Comparison of ENCODE assay signal across 11 cellular contexts in the genomic region with DNA sequence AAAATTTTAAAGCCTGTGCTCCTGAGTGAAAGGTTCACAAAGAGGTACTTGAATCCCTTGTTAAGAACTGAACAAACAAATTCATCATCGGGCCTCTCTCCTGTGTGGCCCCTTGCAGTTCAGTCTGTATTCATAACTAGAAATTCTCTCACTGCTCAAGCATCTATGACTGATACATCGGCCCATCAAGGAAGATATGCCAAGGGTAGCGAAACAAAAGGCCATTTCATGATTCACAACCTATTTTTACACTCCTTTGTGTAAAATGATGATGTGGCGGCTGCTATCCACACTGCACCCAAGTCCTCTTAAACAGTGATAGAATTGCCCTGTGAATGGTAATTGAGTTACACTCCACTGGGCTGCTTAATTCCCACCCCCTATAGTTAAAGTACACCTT.
A peak's percentile ranks its signal among the peaks of the same experiment; 100 is the strongest.
DNase-seq lines count a peak whose midpoint lies in the region; ATAC-seq and TF ChIP-seq lines count a peak whose summit lies in the region.
"Had no signal": no experiment of that assay in that cellular context is flagged by ENCODE, and none has a peak within 500 bp of the region (broad histone marks: within the 10 kb centered on the region; RNA-seq: fewer than 3 reads in every experiment).

No MANE protein-coding gene starts in this region.

- WGBS in psoas muscle, 3 donors = 33 to 35% (median 34%) methylated on average over 4 of the region's 4 CpGs
- WGBS in aorta, 2 donors = 30 to 42% methylated on average over 4 of the region's 4 CpGs
- WGBS in sigmoid colon, 2 donors = 74 to 78% methylated on average over 4 of the region's 4 CpGs

- H3K27ac ChIP-seq in psoas muscle = peak overlapping the region; percentile 79
- H3K27ac ChIP-seq in aorta (ENCODE audit: low read depth in 1 of 2, low read length in 2 of 2) = no peak overlapping the region
- no peak overlapping the region for H3K27ac ChIP-seq in sigmoid colon
- H3K27ac ChIP-seq: ascending aorta, parathyroid adenoma had no signal

- intact Hi-C loops in psoas muscle (cut with DNase I) = no loop called here
- intact Hi-C loops in aorta (cut with DNase I) = no loop called here
- intact Hi-C loops in sigmoid colon (cut with DNase I) = no loop called here

- no peak for TF ChIP-seq EP300 in sigmoid colon (IDR thresholded peaks at IDR 0.05)

- H3K4me1 ChIP-seq in psoas muscle (peaks cover 24% of the 10 kb centered on the region), aorta (ENCODE audit: control insufficient read depth in 1 of 2, insufficient read depth in 2 of 2, low read length in 2 of 2) (no peaks in the 10 kb centered on the region), sigmoid colon (peaks cover 0 to 9% (median 0%) of the 10 kb centered on the region in 4 donors)
- H3K4me1 ChIP-seq: ascending aorta, parathyroid adenoma had no signal

- TF ChIP-seq CTCF in cardiac fibroblast (IDR thresholded peaks at IDR 0.05; ENCODE audit: low read depth, low read length) (no peak), psoas muscle (IDR thresholded peaks at IDR 0.05) (no peak), sigmoid colon (IDR thresholded peaks at IDR 0.05) (no peak)

- ATAC-seq in GM18868 (IDR thresholded peaks at IDR 0.05; ENCODE audit: unreplicated experiment) = peak; percentile 83
- peak; percentile 90 to 92 (median 90) for ATAC-seq in psoas muscle
- no peak for ATAC-seq in aorta (ENCODE audit: low FRiP score)
- ATAC-seq in GM21390 (IDR thresholded peaks at IDR 0.05; ENCODE audit: unreplicated experiment) = no peak

- peak; percentile 74 for DNase-seq in NCI-H2029 treated with DMSO at 0.1 percent for 48 hours (lab: John Stamatoyannopoulos, UW)
- DNase-seq in cardiac fibroblast (ENCODE audit: low read depth in 2 of 2) = peak; percentile 70 to 98
- DNase-seq in psoas muscle = no peak
- DNase-seq in aorta = no peak
- DNase-seq in midbrain (lab: John Stamatoyannopoulos, UW) = no peak
- no peak for DNase-seq in sigmoid colon
- DNase-seq: NCI-H446 had no signal

- no peak overlapping the region for H3K4me3 ChIP-seq in cardiac fibroblast (replicated peaks in 1 of 2; ENCODE audit: low read depth in 2 of 2, low read length in 2 of 2)
- no peak overlapping the region for H3K4me3 ChIP-seq in psoas muscle
- no peak overlapping the region for H3K4me3 ChIP-seq in aorta (ENCODE audit: low read length in 2 of 2)
- no peak overlapping the region for H3K4me3 ChIP-seq in sigmoid colon
- H3K4me3 ChIP-seq: ascending aorta had no signal

- H3K9me3 ChIP-seq in psoas muscle (no peaks in the 10 kb centered on the region), aorta (ENCODE audit: control insufficient read depth, low read length) (no peaks in the 10 kb centered on the region), sigmoid colon (no peaks in the 10 kb centered on the region)
- H3K9me3 ChIP-seq: ascending aorta had no signal

- H3K36me3 ChIP-seq in psoas muscle (ENCODE audit: insufficient read depth in 1 of 2, low read depth in 1 of 2) = no peaks in the 10 kb centered on the region
- H3K36me3 ChIP-seq in aorta (ENCODE audit: control insufficient read depth in 1 of 2, insufficient read depth in 2 of 2, low read length in 1 of 2) = no peaks in the 10 kb centered on the region
- H3K36me3 ChIP-seq in sigmoid colon = no peaks in the 10 kb centered on the region

- H3K27me3 ChIP-seq in psoas muscle (ENCODE audit: insufficient read depth in 3 of 3, low read length in 2 of 3) = no peaks in the 10 kb centered on the region
- no peaks in the 10 kb centered on the region for H3K27me3 ChIP-seq in aorta (ENCODE audit: control insufficient read depth in 1 of 2, insufficient read depth in 2 of 2, low read length in 1 of 2)
- no peaks in the 10 kb centered on the region for H3K27me3 ChIP-seq in sigmoid colon
- H3K27me3 ChIP-seq: ascending aorta had no signal

- no peak for TF ChIP-seq POLR2A in sigmoid colon (IDR thresholded peaks at IDR 0.05)

Comparison
In these comparisons a context has a peak if more than half of its experiments do, and no peak if none do; other contexts are left out.
1. ATAC-seq: peak in GM18868 (single experiment) and psoas muscle (4 of 4); none in aorta (single experiment) and GM21390 (single experiment).
2. DNase-seq: peak in NCI-H2029 treated with DMSO at 0.1 percent for 48 hours (single experiment) and cardiac fibroblast (2 of 2); none in psoas muscle (0 of 2), aorta (0 of 2), midbrain (single experiment) and sigmoid colon (single experiment).